9 cellular contexts compared by ENCODE assay signal in the genomic region with DNA sequence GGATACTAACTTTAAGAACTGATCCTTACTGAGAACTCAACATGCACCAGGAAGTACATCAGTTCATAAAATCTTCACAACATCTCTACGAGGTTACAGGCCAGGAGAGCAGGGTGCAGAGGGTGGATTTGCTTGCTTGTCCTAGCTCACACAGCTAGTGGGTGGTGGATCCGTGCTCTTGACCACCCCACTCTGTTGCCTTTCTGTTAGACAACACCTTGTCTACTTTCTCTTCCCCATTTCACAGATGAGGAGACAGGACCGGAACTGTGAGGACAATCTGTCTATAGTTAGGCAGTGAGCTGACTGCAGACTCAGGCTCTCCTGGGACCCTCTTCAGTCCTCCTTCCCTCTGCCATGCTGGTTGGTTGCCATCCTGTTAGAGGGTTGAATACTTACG.
DNase-seq lines count a peak whose midpoint lies in the region; ATAC-seq and TF ChIP-seq lines count a peak whose summit lies in the region.
"Had no signal": no experiment of that assay in that cellular context is flagged by ENCODE, and none has a peak within 500 bp of the region (broad histone marks: within the 10 kb centered on the region; RNA-seq: fewer than 3 reads in every experiment).

No MANE protein-coding gene starts in this region.

- no peaks in the 10 kb centered on the region for H3K9me3 Mint-ChIP-seq in CD8-positive, alpha-beta T cell
- no peaks in the 10 kb centered on the region for H3K9me3 Mint-ChIP-seq in dendritic cell treated with granulocyte-macrophage colony-stimulating factor and Interleukin-4, amounts not matched to agents 40 ng/mL and 50 ng/mL, for 4 days
- no peaks in the 10 kb centered on the region for H3K9me3 Mint-ChIP-seq in nephron progenitor cell
- no peaks in the 10 kb centered on the region for H3K9me3 Mint-ChIP-seq in chondrocyte (ENCODE audit: low read depth)
- H3K9me3 Mint-ChIP-seq: T-helper 1 cell treated with Interleukin-12 subunit alpha and Interleukin-12 subunit beta and Interleukin-4 antibody, amounts not matched to agents 30 μg/mL and 1 μg/mL, for 36 hours had no signal

- no peak for TF ChIP-seq CTCF in CD8-positive, alpha-beta T cell (IDR thresholded peaks at IDR 0.05)
- TF ChIP-seq CTCF in nephron progenitor cell (IDR thresholded peaks at IDR 0.05) = no peak
- TF ChIP-seq CTCF in gastrocnemius medialis (IDR thresholded peaks at IDR 0.05 in 4 of 5, conservative IDR thresholded peaks at IDR 0.05 in 1 of 5) = no peak
- TF ChIP-seq CTCF in chondrocyte (IDR thresholded peaks at IDR 0.05) = no peak

- H3K27ac Mint-ChIP-seq in CD8-positive, alpha-beta T cell = no peak overlapping the region
- peak overlapping the region; percentile 18 for H3K27ac Mint-ChIP-seq in dendritic cell treated with granulocyte-macrophage colony-stimulating factor and Interleukin-4, amounts not matched to agents 40 ng/mL and 50 ng/mL, for 4 days
- no peak overlapping the region for H3K27ac Mint-ChIP-seq in nephron progenitor cell
- no peak overlapping the region for H3K27ac Mint-ChIP-seq in chondrocyte (ENCODE audit: unreplicated experiment)
- H3K27ac Mint-ChIP-seq: T-helper 1 cell treated with Interleukin-12 subunit alpha and Interleukin-12 subunit beta and Interleukin-4 antibody, amounts not matched to agents 30 μg/mL and 1 μg/mL, for 36 hours had no signal

- intact Hi-C loops in CD8-positive, alpha-beta T cell (cut with DNase I, micrococcal nuclease) = no loop called here
- intact Hi-C loops in dendritic cell treated with granulocyte-macrophage colony-stimulating factor and Interleukin-4, amounts not matched to agents 40 ng/mL and 50 ng/mL, for 4 days (cut with micrococcal nuclease) = no loop called here
- intact Hi-C loops in gastrocnemius medialis (cut with DNase I; ENCODE audit: low total_unique reads) = no loop called here

- no peaks in the 10 kb centered on the region for H3K4me1 ChIP-seq in CD8-positive, alpha-beta T cell (ENCODE audit: insufficient read depth, low read length)
- peaks cover 0 to 13% of the 10 kb centered on the region in 2 donors for H3K4me1 ChIP-seq in gastrocnemius medialis

- CTCF ChIA-PET in CD8-positive, alpha-beta T cell (lab: Charles Lee) = no interaction called here

- no peaks in the 10 kb centered on the region for H3K9me3 ChIP-seq in CD8-positive, alpha-beta T cell (ENCODE audit: low read length)
- no peaks in the 10 kb centered on the region for H3K9me3 ChIP-seq in gastrocnemius medialis

- ATAC-seq in CD8-positive, alpha-beta T cell = peak; percentile 31
- ATAC-seq in GM19468 (IDR thresholded peaks at IDR 0.05; ENCODE audit: extremely low read depth, unreplicated experiment) = peak; percentile 76
- peak; percentile 88 for ATAC-seq in HG03135 (IDR thresholded peaks at IDR 0.05; ENCODE audit: unreplicated experiment)
- no peak for ATAC-seq in gastrocnemius medialis

- H3K4me3 ChIP-seq in CD8-positive, alpha-beta T cell (ENCODE audit: low read depth, low read length) = no peak overlapping the region
- no peak overlapping the region for H3K4me3 ChIP-seq in gastrocnemius medialis

- H3K4me3 Mint-ChIP-seq in CD8-positive, alpha-beta T cell = no peak overlapping the region
- H3K4me3 Mint-ChIP-seq in dendritic cell treated with granulocyte-macrophage colony-stimulating factor and Interleukin-4, amounts not matched to agents 40 ng/mL and 50 ng/mL, for 4 days = no peak overlapping the region
- H3K4me3 Mint-ChIP-seq in nephron progenitor cell = no peak overlapping the region
- H3K4me3 Mint-ChIP-seq in chondrocyte (ENCODE audit: unreplicated experiment) = no peak overlapping the region
- H3K4me3 Mint-ChIP-seq: T-helper 1 cell treated with Interleukin-12 subunit alpha and Interleukin-12 subunit beta and Interleukin-4 antibody, amounts not matched to agents 30 μg/mL and 1 μg/mL, for 36 hours had no signal

- no peaks in the 10 kb centered on the region for H3K36me3 Mint-ChIP-seq in CD8-positive, alpha-beta T cell
- H3K36me3 Mint-ChIP-seq in dendritic cell treated with granulocyte-macrophage colony-stimulating factor and Interleukin-4, amounts not matched to agents 40 ng/mL and 50 ng/mL, for 4 days (ENCODE audit: low read depth) = no peaks in the 10 kb centered on the region
- H3K36me3 Mint-ChIP-seq in nephron progenitor cell (ENCODE audit: low read depth) (no peaks in the 10 kb centered on the region), chondrocyte (ENCODE audit: low read depth) (no peaks in the 10 kb centered on the region)

- H3K27me3 ChIP-seq in CD8-positive, alpha-beta T cell (ENCODE audit: insufficient read depth, low read length) = no peaks in the 10 kb centered on the region
- no peaks in the 10 kb centered on the region for H3K27me3 ChIP-seq in gastrocnemius medialis

- no peak for DNase-seq in CD8-positive, alpha-beta T cell
- no peak for DNase-seq in nephron progenitor cell
- no peak for DNase-seq in NCI-H69 (lab: John Stamatoyannopoulos, UW)
- no peak for DNase-seq in gastrocnemius medialis
- DNase-seq in chondrocyte (ENCODE audit: low spot score) = no peak

- no peak overlapping the region for H3K27ac ChIP-seq in CD8-positive, alpha-beta T cell (ENCODE audit: low read depth, low read length)
- no peak overlapping the region for H3K27ac ChIP-seq in gastrocnemius medialis

- in situ Hi-C loops in gastrocnemius medialis (cut with MboI; ENCODE audit: low sequenced_read_pairs in 4 of 4) = no loop called here

- POLR2A ChIA-PET in CD8-positive, alpha-beta T cell (lab: Charles Lee) = no interaction called here

- no peaks in the 10 kb centered on the region for H3K27me3 Mint-ChIP-seq in CD8-positive, alpha-beta T cell (ENCODE audit: low read depth)
- peaks cover 31% of the 10 kb centered on the region for H3K27me3 Mint-ChIP-seq in dendritic cell treated with granulocyte-macrophage colony-stimulating factor and Interleukin-4, amounts not matched to agents 40 ng/mL and 50 ng/mL, for 4 days
- H3K27me3 Mint-ChIP-seq in nephron progenitor cell (ENCODE audit: low read depth, poor library complexity) = peaks cover 3% of the 10 kb centered on the region
- H3K27me3 Mint-ChIP-seq in chondrocyte (ENCODE audit: low read depth) = peaks cover 35% of the 10 kb centered on the region

- no peak for TF ChIP-seq POLR2A in gastrocnemius medialis (IDR thresholded peaks at IDR 0.05)

- no peaks in the 10 kb centered on the region for H3K4me1 Mint-ChIP-seq in CD8-positive, alpha-beta T cell (ENCODE audit: low read depth)
- H3K4me1 Mint-ChIP-seq in dendritic cell treated with granulocyte-macrophage colony-stimulating factor and Interleukin-4, amounts not matched to agents 40 ng/mL and 50 ng/mL, for 4 days (ENCODE audit: low read depth) = peaks cover 61% of the 10 kb centered on the region
- H3K4me1 Mint-ChIP-seq in nephron progenitor cell (peaks cover 50% of the 10 kb centered on the region), chondrocyte (ENCODE audit: low read depth) (peaks cover 25% of the 10 kb centered on the region)

- H3K36me3 ChIP-seq in CD8-positive, alpha-beta T cell (ENCODE audit: insufficient read depth, low read length) = no peaks in the 10 kb centered on the region
- no peaks in the 10 kb centered on the region for H3K36me3 ChIP-seq in gastrocnemius medialis

Comparison
In these comparisons a context has a peak if more than half of its experiments do, and no peak if none do; other contexts are left out.
1. ATAC-seq: peak in CD8-positive, alpha-beta T cell (single experiment), GM19468 (single experiment) and HG03135 (single experiment); none in gastrocnemius medialis (0 of 2).